Comparison of ENCODE assay signal across 8 cellular contexts in the genomic region with DNA sequence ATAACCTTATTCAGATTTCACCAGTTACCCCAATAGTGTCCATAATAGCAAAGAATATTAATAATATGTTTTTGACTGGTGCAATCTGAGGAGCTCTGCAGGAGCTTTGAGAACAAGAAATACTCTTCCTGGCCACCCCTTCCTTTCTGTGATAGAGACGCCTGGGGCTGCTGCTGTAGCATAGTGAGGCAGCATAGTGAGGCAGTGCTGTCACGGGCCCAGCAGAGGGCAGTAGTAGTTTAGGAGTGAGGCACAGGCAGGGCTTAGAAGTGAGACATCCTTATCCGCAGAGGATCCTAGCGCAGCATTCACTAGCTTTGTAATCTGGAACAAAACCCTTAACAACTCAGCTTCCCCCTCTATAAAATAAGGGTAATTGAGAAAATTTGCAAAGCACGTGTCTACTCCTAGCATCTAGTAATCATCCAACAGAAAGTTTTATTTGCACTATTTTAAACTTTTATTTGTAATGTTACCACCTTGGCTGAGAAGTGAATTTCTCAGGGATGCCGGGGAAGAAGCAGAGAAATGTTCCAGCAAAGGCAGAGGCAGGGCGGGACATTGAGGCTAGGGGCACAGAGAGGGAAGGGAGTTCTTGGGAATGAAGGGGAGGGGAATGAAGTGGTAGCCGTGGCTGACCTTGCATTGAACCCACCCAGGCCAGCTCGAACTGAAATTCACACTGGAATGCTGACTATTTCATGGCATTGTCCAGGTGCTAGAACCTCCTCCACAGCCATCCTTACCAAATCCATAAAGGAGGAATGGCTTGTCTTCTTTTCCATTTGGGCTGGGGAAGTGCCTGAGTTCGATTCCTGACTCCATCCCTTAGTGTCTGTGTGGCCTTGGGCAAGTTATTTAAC.
DNase-seq lines count a peak whose midpoint lies in the region; ATAC-seq, FAIRE-seq and TF ChIP-seq lines count a peak whose summit lies in the region.

No MANE protein-coding gene starts in this region.

- no peak overlapping the region for H2AFZ ChIP-seq in K562 (ENCODE audit: low read depth, low read length)

- no peaks in the 10 kb centered on the region for H3K27me3 ChIP-seq in K562 (ENCODE audit: control insufficient read depth in 2 of 2, insufficient read depth in 2 of 2, low read length in 2 of 2)

- POLR2A ChIA-PET in K562 (lab: Yijun Ruan, JAX): interaction anchor here (0.8 to 1.0 kb wide), 2 partner anchors 17 to 58 kb away, joined by 3 read pairs; no protein-coding TSS in a partner anchor

- TF ChIP-seq RAD21 in K562 (CRISPR knock-in tag; conservative IDR thresholded peaks at IDR 0.05 in 1 of 2, IDR thresholded peaks at IDR 0.05 in 1 of 2): peak; percentile 54 to 72

- CTCF ChIA-PET in K562 (lab: Yijun Ruan, JAX; ENCODE audit: low intra/inter-chr PET ratio): interaction anchor here (0.6 to 1.7 kb wide), 3 partner anchors 13 to 243 kb away, joined by 3 to 15 read pairs (median 3); no protein-coding TSS in a partner anchor

- H4K20me1 ChIP-seq in K562 (replicated peaks; ENCODE audit: control insufficient read depth, insufficient read depth, low read length): 0 out of 2 replicates have a peak, but pooled peaks cover 3% of the 10 kb centered on the region

- peak; percentile 78 to 85 (median 82) for TF ChIP-seq CTCF in K562 (IDR thresholded peaks at IDR 0.05 in 2 of 3, conservative IDR thresholded peaks at IDR 0.05 in 1 of 3; ENCODE audit: insufficient read depth in 2 of 3, low read depth in 1 of 3, low read length in 3 of 3)

- no peak overlapping the region for H3K9ac ChIP-seq in K562 (ENCODE audit: insufficient read depth in 1 of 2, low read depth in 2 of 2, low read length in 2 of 2)

- ATAC-seq in HG02938 (IDR thresholded peaks at IDR 0.05; ENCODE audit: unreplicated experiment): peak; percentile 92
- ATAC-seq in K562: peak; percentile 100

- H3K9me3 ChIP-seq in K562 (replicated peaks; ENCODE audit: control insufficient read depth, insufficient read depth, low read depth, low read length): no peaks in the 10 kb centered on the region

- 29% methylated on average over 10 of the region's 10 CpGs for WGBS in K562 (ENCODE audit: insufficient coverage, low coverage, missing lambda C conversion rate)

- H3K36me3 ChIP-seq in K562 (ENCODE audit: control insufficient read depth, insufficient read depth, low read length): no peaks in the 10 kb centered on the region

- no TSS peak for BruUV-seq in K562 (replicated peaks; lab: Mats Ljungman, UMichigan)

- no peaks in the 10 kb centered on the region for H3K9me1 ChIP-seq in K562 (ENCODE audit: control insufficient read depth, insufficient read depth, low read length)

- no peak overlapping the region for H3K4me2 ChIP-seq in K562 (ENCODE audit: insufficient read depth, low read length)

- intact Hi-C loops in K562 (cut with micrococcal nuclease): loop anchor here (1.0 kb wide), 2 partner anchors 18 to 243 kb away; no protein-coding TSS in a partner anchor

- TF ChIP-seq EP300 in K562 (IDR thresholded peaks at IDR 0.05; ENCODE audit: low read length): no peak

- H3K79me2 ChIP-seq in K562 (ENCODE audit: control insufficient read depth, insufficient read depth, low read length): no peaks in the 10 kb centered on the region

- no peak overlapping the region for H3K27ac ChIP-seq in K562 (ENCODE audit: extremely low read depth, low read depth, low read length)

- TF ChIP-seq POLR2A in K562 (conservative IDR thresholded peaks at IDR 0.05): no peak

- H3K4me1 ChIP-seq in K562 (replicated peaks in 1 of 2; ENCODE audit: control insufficient read depth in 2 of 2, insufficient read depth in 2 of 2, low read length in 2 of 2): no peaks in the 10 kb centered on the region; a peak in 1 of 5 replicates

- in situ Hi-C loops in K562 (cut with MboI): no loop called here

- DNase-seq in SIG-M5 treated with dmso at 0.1 percent for 504 hours (lab: John Stamatoyannopoulos, UW; ENCODE audit: unreplicated experiment) (peak; percentile 81), SIG-M5 (lab: John Stamatoyannopoulos, UW) (no peak), NCI-H2029 (lab: John Stamatoyannopoulos, UW) (peak; percentile 50), K562 (ENCODE audit: extremely low read depth in 1 of 4, low spot score in 3 of 4) (peak; percentile 66 to 77 (median 72)), iPS DF 4.7 (ENCODE audit: extremely low read depth, low spot score) (peak; percentile 36)
- DNase-seq in stimulated activated CD4-positive, alpha-beta T cell treated with anti-CD3 and anti-CD28 coated beads, Interleukin-12 subunit alpha, Interleukin-12 subunit beta, amount 100 ng/mL, for 24 hours (ENCODE audit: low read depth in 2 of 2): peak; percentile 37 to 63

- FAIRE-seq in TTC549 (lab: Jason Lieb, UNC) (peak; percentile 63), K562 (lab: Jason Lieb, UNC) (peak; percentile 77)

- no peak overlapping the region for H3K4me3 ChIP-seq in K562

TF ChIP-seq in K562, 482 proteins besides CTCF, POLR2A, EP300 and RAD21:
- TF ChIP-seq ZKSCAN1 (IDR thresholded peaks at IDR 0.05; ENCODE audit: low read depth, low read length): peak; percentile 80
- peak; percentile 28; the same call in 1 of the 2 replicates for TF ChIP-seq CREM (IDR thresholded peaks at IDR 0.05; ENCODE audit: low read depth)
- TF ChIP-seq NR2C1 (IDR thresholded peaks at IDR 0.05): no peak
- no peak for TF ChIP-seq NR2C1 (tag; IDR thresholded peaks at IDR 0.05)
- TF ChIP-seq STAG1 (CRISPR knock-in tag; IDR thresholded peaks at IDR 0.05; ENCODE audit: borderline replicate concordance): peak; percentile 30; the same call in 1 of the 2 replicates
- TF ChIP-seq, protein P1, sequence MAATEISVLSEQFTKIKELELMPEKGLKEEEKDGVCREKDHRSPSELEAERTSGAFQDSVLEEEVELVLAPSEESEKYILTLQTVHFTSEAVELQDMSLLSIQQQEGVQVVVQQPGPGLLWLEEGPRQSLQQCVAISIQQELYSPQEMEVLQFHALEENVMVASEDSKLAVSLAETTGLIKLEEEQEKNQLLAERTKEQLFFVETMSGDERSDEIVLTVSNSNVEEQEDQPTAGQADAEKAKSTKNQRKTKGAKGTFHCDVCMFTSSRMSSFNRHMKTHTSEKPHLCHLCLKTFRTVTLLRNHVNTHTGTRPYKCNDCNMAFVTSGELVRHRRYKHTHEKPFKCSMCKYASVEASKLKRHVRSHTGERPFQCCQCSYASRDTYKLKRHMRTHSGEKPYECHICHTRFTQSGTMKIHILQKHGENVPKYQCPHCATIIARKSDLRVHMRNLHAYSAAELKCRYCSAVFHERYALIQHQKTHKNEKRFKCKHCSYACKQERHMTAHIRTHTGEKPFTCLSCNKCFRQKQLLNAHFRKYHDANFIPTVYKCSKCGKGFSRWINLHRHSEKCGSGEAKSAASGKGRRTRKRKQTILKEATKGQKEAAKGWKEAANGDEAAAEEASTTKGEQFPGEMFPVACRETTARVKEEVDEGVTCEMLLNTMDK (IDR thresholded peaks at IDR 0.05; ENCODE audit: borderline replicate concordance, insufficient read depth, low read depth, low read length, poor library complexity, severe bottlenecking): peak; percentile 15
- TF ChIP-seq NCOA6 (IDR thresholded peaks at IDR 0.05): no peak
- TF ChIP-seq SMC3 (conservative IDR thresholded peaks at IDR 0.05; ENCODE audit: insufficient read depth, low read depth, low read length): 0 out of 2 replicates have a peak, but pooled peaks have one; percentile 47
